In genomic region chr3:160129459-160130061, GRCh38 we compare ENCODE assay signal across 8 cellular contexts.
DNase-seq lines count a peak whose midpoint lies in the region; ATAC-seq and TF ChIP-seq lines count a peak whose summit lies in the region.

No MANE protein-coding gene starts in this region.

- ATAC-seq in HG02870 (IDR thresholded peaks at IDR 0.05; ENCODE audit: unreplicated experiment) = peak; percentile 51
- ATAC-seq in right cardiac atrium = peak; percentile 68 to 87
- no peak for ATAC-seq in HG02678 (IDR thresholded peaks at IDR 0.05; ENCODE audit: unreplicated experiment)

- H3K4me1 ChIP-seq in right cardiac atrium (ENCODE audit: control insufficient read depth, insufficient read depth, low read length) = no peaks in the 10 kb centered on the region

- no peaks in the 10 kb centered on the region for H3K36me3 ChIP-seq in GM06990 (ENCODE audit: control insufficient read depth, insufficient read depth, low read length)

- CTCF ChIA-PET in RWPE1 (lab: Yijun Ruan, JAX) = no interaction called here

- POLR2A ChIA-PET in RWPE1 (lab: Yijun Ruan, JAX; ENCODE audit: low non-redundant PET) = no interaction called here

- H3K4me3 ChIP-seq in GM06990 (replicated peaks; ENCODE audit: low read depth, low read length) (no peak overlapping the region), right cardiac atrium (ENCODE audit: low read length) (no peak overlapping the region), coronary artery (no peak overlapping the region)

- H3K27me3 ChIP-seq in GM06990 (replicated peaks; ENCODE audit: control insufficient read depth, insufficient read depth, low read length) (no peaks in the 10 kb centered on the region), right cardiac atrium (ENCODE audit: control insufficient read depth, insufficient read depth) (no peaks in the 10 kb centered on the region)

- 28% methylated on average over 4 of the region's 4 CpGs for WGBS in right cardiac atrium

- intact Hi-C loops in right cardiac atrium (cut with DNase I) = no loop called here

- DNase-seq in GM06990 (ENCODE audit: extremely low read depth, insufficient read length) = peak; percentile 31
- DNase-seq in RWPE1 (ENCODE audit: low spot score) = peak; percentile 75
- DNase-seq in right cardiac atrium = no peak
- DNase-seq in DMS79 treated with DMSO at 0.1 percent for 48 hours (lab: John Stamatoyannopoulos, UW) = no peak
- DNase-seq in amygdala (lab: John Stamatoyannopoulos, UW) = no peak
- DNase-seq in coronary artery (ENCODE audit: low spot score) = no peak

- H3K9me3 ChIP-seq in right cardiac atrium (ENCODE audit: control insufficient read depth, low read length) = no peaks in the 10 kb centered on the region

- H3K27ac ChIP-seq in RWPE1 (peak overlapping the region; percentile 83), right cardiac atrium (ENCODE audit: low read length) (no peak overlapping the region), coronary artery (no peak overlapping the region)

- TF ChIP-seq CTCF in GM06990 (IDR thresholded peaks at IDR 0.05; ENCODE audit: insufficient read depth, low read length, poor library complexity, severe bottlenecking) (no peak), RWPE1 (conservative IDR thresholded peaks at IDR 0.05; ENCODE audit: low read depth) (no peak), coronary artery (IDR thresholded peaks at IDR 0.05) (no peak)

Comparison
In these comparisons a context has a peak if more than half of its experiments do, and no peak if none do; other contexts are left out.
1. DNase-seq: peak in GM06990 (single experiment) and RWPE1 (single experiment); none in right cardiac atrium (0 of 3), DMS79 treated with DMSO at 0.1 percent for 48 hours (single experiment), amygdala (0 of 56) and coronary artery (single experiment).